In genomic region chr11:12922418-12922817, GRCh38 we compare ENCODE assay signal across 1 cellular context.
TF ChIP-seq lines count a peak whose summit lies in the region.

No MANE protein-coding gene starts in this region.

TF ChIP-seq in K562, 482 proteins besides CTCF, POLR2A, EP300 and RAD21 (continued from another document):
- TF ChIP-seq ARHGAP35 (IDR thresholded peaks at IDR 0.05; ENCODE audit: partially characterized antibody): no peak
- no peak for TF ChIP-seq ZNF830 (CRISPR knock-in tag; IDR thresholded peaks at IDR 0.05)
- 0 out of 2 replicates have a peak, but pooled peaks have one; percentile 45 for TF ChIP-seq ZNF316 (IDR thresholded peaks at IDR 0.05)
- TF ChIP-seq ZNF436 (CRISPR knock-in tag; IDR thresholded peaks at IDR 0.05): no peak
- TF ChIP-seq, protein P1, sequence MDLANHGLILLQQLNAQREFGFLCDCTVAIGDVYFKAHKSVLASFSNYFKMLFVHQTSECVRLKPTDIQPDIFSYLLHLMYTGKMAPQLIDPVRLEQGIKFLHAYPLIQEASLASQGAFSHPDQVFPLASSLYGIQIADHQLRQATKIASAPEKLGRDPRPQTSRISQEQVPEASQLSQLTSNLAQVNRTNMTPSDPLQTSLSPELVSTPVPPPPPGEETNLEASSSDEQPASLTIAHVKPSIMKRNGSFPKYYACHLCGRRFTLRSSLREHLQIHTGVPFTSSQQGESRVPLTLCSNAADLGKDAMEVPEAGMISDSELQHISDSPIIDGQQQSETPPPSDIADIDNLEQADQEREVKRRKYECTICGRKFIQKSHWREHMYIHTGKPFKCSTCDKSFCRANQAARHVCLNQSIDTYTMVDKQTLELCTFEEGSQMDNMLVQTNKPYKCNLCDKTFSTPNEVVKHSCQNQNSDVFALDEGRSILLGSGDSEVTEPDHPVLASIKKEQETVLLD (IDR thresholded peaks at IDR 0.05): no peak
